In genomic region chr11:92500463-92500862, GRCh38 we compare ENCODE assay signal across 16 cellular contexts.
DNase-seq lines count a peak whose midpoint lies in the region; ATAC-seq and TF ChIP-seq lines count a peak whose summit lies in the region.
"Had no signal": no experiment of that assay in that cellular context is flagged by ENCODE, and none has a peak within 500 bp of the region (broad histone marks: within the 10 kb centered on the region; RNA-seq: fewer than 3 reads in every experiment).

No MANE protein-coding gene starts in this region.

- no peak for ATAC-seq in HG02885 (IDR thresholded peaks at IDR 0.05; ENCODE audit: poor library complexity, unreplicated experiment)
- ATAC-seq: K562 had no signal

- CTCF ChIA-PET in RWPE1 (lab: Yijun Ruan, JAX), result interaction anchor here (0.5 kb wide), 1 partner anchor 860 kb away, joined by 6 read pairs; no protein-coding TSS in a partner anchor

- H3K4me3 ChIP-seq in choroid plexus epithelial cell (ENCODE audit: low read depth, low read length), result no peak overlapping the region
- H3K4me3 ChIP-seq in skeletal muscle cell (ENCODE audit: low read depth, low read length), result no peak overlapping the region
- H3K4me3 ChIP-seq: K562, SK-N-MC had no signal

- POLR2A ChIA-PET in RWPE1 (lab: Yijun Ruan, JAX; ENCODE audit: low non-redundant PET), result no interaction called here

- no peak overlapping the region for H3K27ac ChIP-seq in RWPE1
- H3K27ac ChIP-seq: SK-N-MC had no signal

- DNase-seq in RWPE1 (ENCODE audit: low spot score) (peak; percentile 45), choroid plexus epithelial cell (ENCODE audit: low read depth) (peak; percentile 4), kidney glomerular epithelial cell (lab: John Stamatoyannopoulos, UW) (peak; percentile 12), skeletal muscle cell (ENCODE audit: low read depth) (peak; percentile 15), NCI-H446 (lab: John Stamatoyannopoulos, UW) (no peak), DMS53 treated with DMSO at 0.1 percent for 48 hours (lab: John Stamatoyannopoulos, UW; ENCODE audit: unreplicated experiment) (no peak)
- DNase-seq: C1 segment of cervical spinal cord; CD8-positive, alpha-beta memory T cell; DMS53; NCI-H187; NCI-H2227 treated with DMSO at 0.1 percent for 48 hours; NK-92 treated with Interleukin-12 subunit alpha and Interleukin-12 subunit beta, amount 100 ng/mL, for 24 hours; SHP77 had no signal

- no peak for TF ChIP-seq CTCF in RWPE1 (conservative IDR thresholded peaks at IDR 0.05; ENCODE audit: low read depth)
- no peak for TF ChIP-seq CTCF in choroid plexus epithelial cell (conservative IDR thresholded peaks at IDR 0.05; ENCODE audit: low read depth, low read length)

Comparison
In these comparisons a context has a peak if more than half of its experiments do, and no peak if none do; other contexts are left out.
1. DNase-seq: peak in RWPE1 (single experiment), choroid plexus epithelial cell (single experiment), kidney glomerular epithelial cell (single experiment) and skeletal muscle cell (single experiment); none in NCI-H446 (0 of 2) and DMS53 treated with DMSO at 0.1 percent for 48 hours (single experiment).